ENCODE assay signal across 27 cellular contexts in the genomic region with DNA sequence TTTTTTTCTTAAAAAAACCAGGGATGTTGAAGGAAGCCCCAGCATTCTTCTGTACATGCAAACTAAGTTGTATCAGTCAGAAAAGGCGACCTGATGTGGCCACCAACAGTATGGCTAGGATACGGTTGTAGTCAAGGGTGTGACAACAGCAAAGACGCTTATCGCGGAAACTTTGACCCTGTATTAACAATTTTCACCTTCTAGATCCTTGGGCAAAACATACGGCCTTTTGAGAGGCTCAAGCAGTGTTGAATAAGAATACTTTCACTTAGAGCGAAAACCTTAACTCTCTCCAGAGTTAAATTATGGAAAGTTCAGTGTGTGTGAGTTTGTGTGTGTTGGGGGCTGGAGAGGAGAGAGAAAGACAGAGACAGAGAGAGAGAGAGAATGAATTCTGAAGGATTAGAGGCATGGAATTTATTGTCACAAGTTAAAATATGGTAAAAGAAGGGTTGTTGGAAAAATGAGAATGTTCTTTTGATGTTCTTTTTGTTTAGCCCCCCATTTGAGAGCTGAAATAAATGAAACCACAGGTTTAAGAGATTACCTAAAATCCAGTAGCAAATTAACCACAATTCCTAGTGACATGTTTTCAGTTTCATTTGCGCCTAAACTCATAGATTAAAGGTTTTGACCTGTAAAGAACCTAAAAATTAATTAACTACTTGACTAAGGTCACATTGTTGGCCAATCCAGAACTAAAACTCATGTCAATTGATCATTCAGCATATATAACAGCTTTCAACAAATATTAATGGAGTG. TPM values are rescaled to one million over a fixed set of nuclear protein-coding genes. Genes with fewer than 3 reads are reported as not detected.
DNase-seq lines count a peak whose midpoint lies in the region; ATAC-seq and TF ChIP-seq lines count a peak whose summit lies in the region.
"Had no signal": no experiment of that assay in that cellular context is flagged by ENCODE, and none has a peak within 500 bp of the region (broad histone marks: within the 10 kb centered on the region; RNA-seq: fewer than 3 reads in every experiment).

No MANE protein-coding gene starts in this region.

- WGBS in hepatocyte (ENCODE audit: low lambda C conversion rate, missing lambda C conversion rate), result 92% methylated on average over 8 of the region's 8 CpGs

- peaks cover 6% of the 10 kb centered on the region for H3K36me3 Mint-ChIP-seq in Calu3 (ENCODE audit: insufficient read depth, unreplicated experiment)
- peaks cover 2% of the 10 kb centered on the region for H3K36me3 Mint-ChIP-seq in mesothelial cell of epicardium
- no peaks in the 10 kb centered on the region for H3K36me3 Mint-ChIP-seq in endothelial cell (ENCODE audit: low read depth, unreplicated experiment)
- no peaks in the 10 kb centered on the region for H3K36me3 Mint-ChIP-seq in glutamatergic neuron (ENCODE audit: unreplicated experiment)
- H3K36me3 Mint-ChIP-seq: activated naive CD4-positive, alpha-beta T cell treated with anti-CD3 and anti-CD28 coated beads, Interleukin-2, amount 50 U/mL, for 24 hours had no signal

- CTCF ChIA-PET in Calu3 (lab: Charles Lee), result interaction anchor here (0.9 kb wide), 1 partner anchor 141 kb away, joined by 3 read pairs; no protein-coding TSS in a partner anchor

- H4K20me1 ChIP-seq in OCI-LY3 (ENCODE audit: insufficient read depth, low read length), result peaks cover 49% of the 10 kb centered on the region
- H4K20me1 ChIP-seq in hepatocyte (ENCODE audit: insufficient read depth, poor library complexity, severe bottlenecking), result no peaks in the 10 kb centered on the region

- H3K27me3 Mint-ChIP-seq in Calu3 (ENCODE audit: unreplicated experiment) (no peaks in the 10 kb centered on the region), mesothelial cell of epicardium (ENCODE audit: low read depth) (no peaks in the 10 kb centered on the region), endothelial cell (ENCODE audit: unreplicated experiment) (no peaks in the 10 kb centered on the region), glutamatergic neuron (ENCODE audit: unreplicated experiment) (no peaks in the 10 kb centered on the region)
- H3K27me3 Mint-ChIP-seq: activated CD4-positive, alpha-beta memory T cell treated with anti-CD3 and anti-CD28 coated beads, Interleukin-2, amount 10 ng/mL, durations not matched to agents 7 days and 5 days; activated naive CD4-positive, alpha-beta T cell treated with anti-CD3 and anti-CD28 coated beads, Interleukin-2, amount 50 U/mL, for 24 hours had no signal

- H3K4me3 Mint-ChIP-seq in Calu3 (ENCODE audit: low read depth, unreplicated experiment) (peak overlapping the region; percentile 66), mesothelial cell of epicardium (no peak overlapping the region), endothelial cell (ENCODE audit: unreplicated experiment) (no peak overlapping the region), glutamatergic neuron (ENCODE audit: unreplicated experiment) (no peak overlapping the region)
- H3K4me3 Mint-ChIP-seq: activated CD4-positive, alpha-beta memory T cell treated with anti-CD3 and anti-CD28 coated beads, Interleukin-2, amount 10 ng/mL, durations not matched to agents 7 days and 5 days; activated naive CD4-positive, alpha-beta T cell treated with anti-CD3 and anti-CD28 coated beads, Interleukin-2, amount 50 U/mL, for 24 hours; stimulated activated naive CD8-positive, alpha-beta T cell treated with anti-CD3 and anti-CD28 coated beads, Interleukin-15, Interleukin-2, amounts not matched to agents 100 ng/mL and 50 ng/mL, for 24 hours had no signal

- no peak for DNase-seq in Calu3
- DNase-seq in mesothelial cell of epicardium (ENCODE audit: low spot score in 2 of 2, unreplicated experiment in 2 of 2), result no peak
- DNase-seq in hepatocyte (ENCODE audit: low spot score), result no peak
- DNase-seq in endothelial cell (ENCODE audit: low spot score), result no peak
- no peak for DNase-seq in glutamatergic neuron
- DNase-seq in ascending aorta (ENCODE audit: low spot score in 2 of 2), result no peak
- DNase-seq: ACHN; activated CD4-positive, alpha-beta memory T cell treated with anti-CD3 and anti-CD28 coated beads, Interleukin-2, amount 10 ng/mL, durations not matched to agents 7 days and 5 days; activated CD4-positive, alpha-beta T cell treated with anti-CD3 and anti-CD28 coated beads for 1 hour; DMS153; effector CD4-positive, alpha-beta T cell; KG1; mesenchymal stem cell; NCI-H1417; NCI-H2029; NCI-H524 treated with DMSO at 0.1 percent for 48 hours; pancreas; PC-9; SIG-M5; tibial artery had no signal

- peak; percentile 35 for ATAC-seq in GM21786 (IDR thresholded peaks at IDR 0.05; ENCODE audit: unreplicated experiment)
- ATAC-seq: left lobe of liver, pancreas had no signal

- H2AFZ ChIP-seq in OCI-LY3 (ENCODE audit: low read depth, low read length) (no peak overlapping the region), hepatocyte (no peak overlapping the region)
- H2AFZ ChIP-seq: PC-9 had no signal

- peaks cover 35% of the 10 kb centered on the region for H3K4me1 Mint-ChIP-seq in Calu3 (ENCODE audit: low read depth, unreplicated experiment)
- peaks cover 16% of the 10 kb centered on the region for H3K4me1 Mint-ChIP-seq in mesothelial cell of epicardium
- H3K4me1 Mint-ChIP-seq in endothelial cell (ENCODE audit: unreplicated experiment), result no peaks in the 10 kb centered on the region
- H3K4me1 Mint-ChIP-seq in glutamatergic neuron (ENCODE audit: low read depth, unreplicated experiment), result no peaks in the 10 kb centered on the region
- H3K4me1 Mint-ChIP-seq: activated naive CD4-positive, alpha-beta T cell treated with anti-CD3 and anti-CD28 coated beads, Interleukin-2, amount 50 U/mL, for 24 hours had no signal

- BruUV-seq in Calu3 (replicated peaks; lab: Mats Ljungman, UMichigan), result no TSS peak

- H3K36me3 ChIP-seq in OCI-LY3 (replicated peaks; ENCODE audit: low read depth, low read length) (peaks cover 25% of the 10 kb centered on the region), hepatocyte (replicated peaks; ENCODE audit: insufficient read depth, low read depth) (no peaks in the 10 kb centered on the region), ascending aorta (peaks cover 0 to 3% of the 10 kb centered on the region in 2 donors)
- H3K36me3 ChIP-seq: pancreas, tibial artery had no signal

- H3K27ac ChIP-seq in OCI-LY3 (ENCODE audit: low read length) (no peak overlapping the region), hepatocyte (no peak overlapping the region), ascending aorta (no peak overlapping the region)
- H3K27ac ChIP-seq: epithelial cell of prostate, pancreas, PC-9, tibial artery had no signal

- no peaks in the 10 kb centered on the region for H3K9me3 ChIP-seq in OCI-LY3 (ENCODE audit: insufficient read depth, low read length)
- H3K9me3 ChIP-seq in hepatocyte (ENCODE audit: low read depth), result no peaks in the 10 kb centered on the region
- H3K9me3 ChIP-seq in ascending aorta, result no peaks in the 10 kb centered on the region
- H3K9me3 ChIP-seq: pancreas, tibial artery had no signal

- H3K27me3 ChIP-seq in OCI-LY3 (ENCODE audit: low read depth, low read length) (no peaks in the 10 kb centered on the region), hepatocyte (no peaks in the 10 kb centered on the region), ascending aorta (no peaks in the 10 kb centered on the region)
- H3K27me3 ChIP-seq: pancreas, tibial artery had no signal

- intact Hi-C loops in Calu3 (cut with micrococcal nuclease; ENCODE audit: unreplicated experiment), result loop anchor here (5.0 kb wide), 1 partner anchor 66 kb away; no protein-coding TSS in a partner anchor
- intact Hi-C loops in ascending aorta (cut with DNase I), result no loop called here

- H3K79me2 ChIP-seq in OCI-LY3 (ENCODE audit: low read length) (peaks cover 100% of the 10 kb centered on the region), hepatocyte (peaks cover 96% of the 10 kb centered on the region)

- no peaks in the 10 kb centered on the region for H3K9me2 ChIP-seq in hepatocyte (replicated peaks; ENCODE audit: insufficient read depth)

- no peak overlapping the region for H3K9ac ChIP-seq in OCI-LY3 (ENCODE audit: low read length)

- TF ChIP-seq CTCF in Calu3 (IDR thresholded peaks at IDR 0.05; ENCODE audit: unreplicated experiment), result no peak
- TF ChIP-seq CTCF in OCI-LY3 (IDR thresholded peaks at IDR 0.05; ENCODE audit: low read depth, low read length), result no peak
- TF ChIP-seq CTCF in mesothelial cell of epicardium (IDR thresholded peaks at IDR 0.05; ENCODE audit: unreplicated experiment), result no peak
- no peak for TF ChIP-seq CTCF in hepatocyte (IDR thresholded peaks at IDR 0.05; ENCODE audit: poor library complexity)
- TF ChIP-seq CTCF in endothelial cell (IDR thresholded peaks at IDR 0.05; ENCODE audit: unreplicated experiment), result no peak
- no peak for TF ChIP-seq CTCF in glutamatergic neuron (IDR thresholded peaks at IDR 0.05; ENCODE audit: partially characterized antibody, unreplicated experiment)
- TF ChIP-seq CTCF in ascending aorta (IDR thresholded peaks at IDR 0.05), result no peak

- H3K4me1 ChIP-seq in OCI-LY3 (ENCODE audit: low read length) (peaks cover 51% of the 10 kb centered on the region), hepatocyte (ENCODE audit: insufficient read depth) (no peaks in the 10 kb centered on the region), ascending aorta (no peaks in the 10 kb centered on the region)

- H3K9me3 Mint-ChIP-seq in Calu3 (ENCODE audit: low read depth, unreplicated experiment) (no peaks in the 10 kb centered on the region), mesothelial cell of epicardium (no peaks in the 10 kb centered on the region), endothelial cell (ENCODE audit: unreplicated experiment) (no peaks in the 10 kb centered on the region), glutamatergic neuron (ENCODE audit: unreplicated experiment) (no peaks in the 10 kb centered on the region)
- H3K9me3 Mint-ChIP-seq: activated CD4-positive, alpha-beta memory T cell treated with anti-CD3 and anti-CD28 coated beads, Interleukin-2, amount 10 ng/mL, durations not matched to agents 7 days and 5 days; activated naive CD4-positive, alpha-beta T cell treated with anti-CD3 and anti-CD28 coated beads, Interleukin-2, amount 50 U/mL, for 24 hours; activated T-helper 2 cell treated with anti-CD3 and anti-CD28 coated beads, Interferon-gamma antibody, Interleukin-2, Interleukin-4, amounts not matched to agents 10 μg/mL and 5 μg/mL and 100 μg/mL, durations not matched to agents 14 hours and 24 hours and 36 hours; stimulated activated naive CD8-positive, alpha-beta T cell treated with anti-CD3 and anti-CD28 coated beads, Interleukin-15, Interleukin-2, amounts not matched to agents 100 ng/mL and 50 ng/mL, for 24 hours had no signal

- H3K4me2 ChIP-seq in OCI-LY3 (ENCODE audit: low read length), result peak overlapping the region; percentile 54
- H3K4me2 ChIP-seq in hepatocyte, result no peak overlapping the region
- H3K4me2 ChIP-seq: PC-9 had no signal

- H3K27ac Mint-ChIP-seq in Calu3 (ENCODE audit: unreplicated experiment) (peak overlapping the region; percentile 89), mesothelial cell of epicardium (peak overlapping the region; percentile 1), endothelial cell (ENCODE audit: unreplicated experiment) (no peak overlapping the region), glutamatergic neuron (ENCODE audit: unreplicated experiment) (no peak overlapping the region)
- H3K27ac Mint-ChIP-seq: activated CD4-positive, alpha-beta memory T cell treated with anti-CD3 and anti-CD28 coated beads, Interleukin-2, amount 10 ng/mL, durations not matched to agents 7 days and 5 days; activated naive CD4-positive, alpha-beta T cell treated with anti-CD3 and anti-CD28 coated beads, Interleukin-2, amount 50 U/mL, for 24 hours; activated T-helper 2 cell treated with anti-CD3 and anti-CD28 coated beads, Interferon-gamma antibody, Interleukin-2, Interleukin-4, amounts not matched to agents 10 μg/mL and 5 μg/mL and 100 μg/mL, durations not matched to agents 14 hours and 24 hours and 36 hours; stimulated activated naive CD8-positive, alpha-beta T cell treated with anti-CD3 and anti-CD28 coated beads, Interleukin-15, Interleukin-2, amounts not matched to agents 100 ng/mL and 50 ng/mL, for 24 hours had no signal

- peak overlapping the region; percentile 23 for H3K4me3 ChIP-seq in OCI-LY3 (ENCODE audit: low read length)
- no peak overlapping the region for H3K4me3 ChIP-seq in hepatocyte
- H3K4me3 ChIP-seq in ascending aorta, result no peak overlapping the region
- H3K4me3 ChIP-seq: pancreas, PC-9, tibial artery had no signal

RNA-seq across cellular contexts. Expression of a gene that starts 9.2 kb away (rescaled TPM):
- total RNA-seq in Calu3 (2022), result 146 and 166 TPM in 2 replicates
- 87.1 to 93.1 TPM (median 90.3 TPM) in 3 replicates for total RNA-seq in mesothelial cell of epicardium
- 132 and 134 TPM in 2 replicates for total RNA-seq in hepatocyte
- 55.9 and 58.0 TPM in 2 replicates for polyA plus RNA-seq in hepatocyte
- 14.0 TPM for total RNA-seq in endothelial cell (ENCODE audit: unreplicated experiment)
- total RNA-seq in glutamatergic neuron (ENCODE audit: unreplicated experiment), result 115 TPM
- total RNA-seq in ascending aorta, result 26.1 TPM

Comparison
In these comparisons a context has a peak if more than half of its experiments do, and no peak if none do; other contexts are left out.
1. H3K27ac Mint-ChIP-seq: peak in Calu3 (single experiment) and mesothelial cell of epicardium (single experiment); none in endothelial cell (single experiment) and glutamatergic neuron (single experiment).